10 cellular contexts compared by ENCODE assay signal in genomic region chr1:201597551-201598230, GRCh38. TPM values are rescaled to one million over a fixed set of nuclear protein-coding genes. Genes with fewer than 3 reads are reported as not detected.
DNase-seq lines count a peak whose midpoint lies in the region; ATAC-seq and TF ChIP-seq lines count a peak whose summit lies in the region.
"Had no signal": no experiment of that assay in that cellular context is flagged by ENCODE, and none has a peak within 500 bp of the region (broad histone marks: within the 10 kb centered on the region; RNA-seq: fewer than 3 reads in every experiment).

No MANE protein-coding gene starts in this region.

- no peaks in the 10 kb centered on the region for H3K4me1 Mint-ChIP-seq in T-helper 2 cell treated with Interferon-gamma antibody and Interleukin-4, amounts not matched to agents 5 μg/mL and 100 μg/mL, for 36 hours (ENCODE audit: low read depth)
- no peaks in the 10 kb centered on the region for H3K4me1 Mint-ChIP-seq in activated CD4-positive, alpha-beta T cell treated with anti-CD3 and anti-CD28 coated beads for 36 hours
- H3K4me1 Mint-ChIP-seq: CD4-positive, alpha-beta memory T cell had no signal

- no peaks in the 10 kb centered on the region for H3K9me3 ChIP-seq in lower lobe of right lung

- peak overlapping the region; percentile 91 for H3K27ac ChIP-seq in VCaP
- H3K27ac ChIP-seq in lower lobe of right lung: peak overlapping the region; percentile 78

- H3K4me3 ChIP-seq in lower lobe of right lung: no peak overlapping the region

- H3K36me3 ChIP-seq in lower lobe of right lung: no peaks in the 10 kb centered on the region

- POLR2A ChIA-PET in activated CD4-positive, alpha-beta T cell treated with anti-CD3 and anti-CD28 coated beads for 36 hours (lab: Charles Lee): no interaction called here

- H3K27me3 ChIP-seq in lower lobe of right lung (ENCODE audit: low read depth): no peaks in the 10 kb centered on the region

- no peaks in the 10 kb centered on the region for H3K36me3 Mint-ChIP-seq in T-helper 2 cell treated with Interferon-gamma antibody and Interleukin-4, amounts not matched to agents 5 μg/mL and 100 μg/mL, for 36 hours (ENCODE audit: low read depth)
- H3K36me3 Mint-ChIP-seq in activated CD4-positive, alpha-beta T cell treated with anti-CD3 and anti-CD28 coated beads for 36 hours (ENCODE audit: low read depth): no peaks in the 10 kb centered on the region
- H3K36me3 Mint-ChIP-seq: CD4-positive, alpha-beta memory T cell had no signal

- no peaks in the 10 kb centered on the region for H3K27me3 Mint-ChIP-seq in T-helper 2 cell treated with Interferon-gamma antibody and Interleukin-4, amounts not matched to agents 5 μg/mL and 100 μg/mL, for 36 hours (ENCODE audit: low read depth)
- H3K27me3 Mint-ChIP-seq in activated CD4-positive, alpha-beta T cell treated with anti-CD3 and anti-CD28 coated beads for 36 hours: no peaks in the 10 kb centered on the region
- H3K27me3 Mint-ChIP-seq: CD4-positive, alpha-beta memory T cell had no signal

- peaks cover 39% of the 10 kb centered on the region for H3K4me1 ChIP-seq in lower lobe of right lung

- H3K27ac Mint-ChIP-seq in T-helper 2 cell treated with Interferon-gamma antibody and Interleukin-4, amounts not matched to agents 5 μg/mL and 100 μg/mL, for 36 hours: no peak overlapping the region
- no peak overlapping the region for H3K27ac Mint-ChIP-seq in activated CD4-positive, alpha-beta T cell treated with anti-CD3 and anti-CD28 coated beads for 36 hours
- H3K27ac Mint-ChIP-seq: CD4-positive, alpha-beta memory T cell; H9 had no signal

- TF ChIP-seq CTCF in VCaP (conservative IDR thresholded peaks at IDR 0.05): peak; percentile 30
- no peak for TF ChIP-seq CTCF in lower lobe of right lung (IDR thresholded peaks at IDR 0.05)

- ATAC-seq in lower lobe of right lung (peak; percentile 96 to 97), GM21825 (IDR thresholded peaks at IDR 0.05; ENCODE audit: unreplicated experiment) (no peak)
- ATAC-seq in activated CD4-positive, alpha-beta T cell treated with anti-CD3 and anti-CD28 coated beads for 36 hours: no peak

- intact Hi-C loops in lower lobe of right lung (cut with DNase I): no loop called here
- intact Hi-C loops in activated CD4-positive, alpha-beta T cell treated with anti-CD3 and anti-CD28 coated beads for 36 hours (cut with DNase I, micrococcal nuclease): no loop called here

- DNase-seq in Caki2 (ENCODE audit: low read depth): peak; percentile 84
- peak; percentile 95 for DNase-seq in NCI-H1436 (lab: John Stamatoyannopoulos, UW)
- peak; percentile 92 for DNase-seq in lower lobe of right lung
- no peak for DNase-seq in T-helper 2 cell treated with Interferon-gamma antibody and Interleukin-4, amounts not matched to agents 5 μg/mL and 100 μg/mL, for 36 hours (ENCODE audit: low spot score)
- no peak for DNase-seq in amniotic stem cell (lab: John Stamatoyannopoulos, UW)
- no peak for DNase-seq in activated CD4-positive, alpha-beta T cell treated with anti-CD3 and anti-CD28 coated beads for 36 hours
- DNase-seq: CD4-positive, alpha-beta memory T cell; H9 had no signal

- H3K9me3 Mint-ChIP-seq in T-helper 2 cell treated with Interferon-gamma antibody and Interleukin-4, amounts not matched to agents 5 μg/mL and 100 μg/mL, for 36 hours: no peaks in the 10 kb centered on the region
- no peaks in the 10 kb centered on the region for H3K9me3 Mint-ChIP-seq in activated CD4-positive, alpha-beta T cell treated with anti-CD3 and anti-CD28 coated beads for 36 hours (ENCODE audit: low read depth)
- H3K9me3 Mint-ChIP-seq: CD4-positive, alpha-beta memory T cell; H9 had no signal

- in situ Hi-C loops in Caki2 (cut with HindIII; ENCODE audit: low pct_unique_long_range_greater_than_20kb, low sequenced_read_pairs): no loop called here

- no peak overlapping the region for H3K4me3 Mint-ChIP-seq in T-helper 2 cell treated with Interferon-gamma antibody and Interleukin-4, amounts not matched to agents 5 μg/mL and 100 μg/mL, for 36 hours
- H3K4me3 Mint-ChIP-seq in activated CD4-positive, alpha-beta T cell treated with anti-CD3 and anti-CD28 coated beads for 36 hours: no peak overlapping the region
- H3K4me3 Mint-ChIP-seq: H9 had no signal

- CTCF ChIA-PET in activated CD4-positive, alpha-beta T cell treated with anti-CD3 and anti-CD28 coated beads for 36 hours (lab: Charles Lee): interaction anchor here (0.8 to 1.4 kb wide), 4 partner anchors 14 to 63 kb away, joined by 3 to 4 read pairs (median 3); no protein-coding TSS in a partner anchor

RNA-seq across cellular contexts. Expression of gene NAV1, which starts 58.8 kb away (rescaled TPM):
- 18.0 and 21.7 TPM in 2 replicates for total RNA-seq in Caki2 (2014; rRNA removed; shearing (Covaris generic); ENCODE audit: low replicate concordance)
- 24.5 TPM for total RNA-seq in lower lobe of right lung
- total RNA-seq in activated CD4-positive, alpha-beta T cell treated with anti-CD3 and anti-CD28 coated beads for 36 hours: 1 to 10 TPM; 1.9 to 2.6 TPM

Comparison
In these comparisons a context has a peak if more than half of its experiments do, and no peak if none do; other contexts are left out.
1. DNase-seq: peak in Caki2 (single experiment), NCI-H1436 (single experiment) and lower lobe of right lung (single experiment); none in T-helper 2 cell treated with Interferon-gamma antibody and Interleukin-4, amounts not matched to agents 5 μg/mL and 100 μg/mL, for 36 hours (single experiment), amniotic stem cell (single experiment) and activated CD4-positive, alpha-beta T cell treated with anti-CD3 and anti-CD28 coated beads for 36 hours (single experiment).
2. ATAC-seq: peak in lower lobe of right lung (2 of 2); none in activated CD4-positive, alpha-beta T cell treated with anti-CD3 and anti-CD28 coated beads for 36 hours (single experiment) and GM21825 (single experiment).